ENCODE assay signal across 17 cellular contexts in the genomic region with DNA sequence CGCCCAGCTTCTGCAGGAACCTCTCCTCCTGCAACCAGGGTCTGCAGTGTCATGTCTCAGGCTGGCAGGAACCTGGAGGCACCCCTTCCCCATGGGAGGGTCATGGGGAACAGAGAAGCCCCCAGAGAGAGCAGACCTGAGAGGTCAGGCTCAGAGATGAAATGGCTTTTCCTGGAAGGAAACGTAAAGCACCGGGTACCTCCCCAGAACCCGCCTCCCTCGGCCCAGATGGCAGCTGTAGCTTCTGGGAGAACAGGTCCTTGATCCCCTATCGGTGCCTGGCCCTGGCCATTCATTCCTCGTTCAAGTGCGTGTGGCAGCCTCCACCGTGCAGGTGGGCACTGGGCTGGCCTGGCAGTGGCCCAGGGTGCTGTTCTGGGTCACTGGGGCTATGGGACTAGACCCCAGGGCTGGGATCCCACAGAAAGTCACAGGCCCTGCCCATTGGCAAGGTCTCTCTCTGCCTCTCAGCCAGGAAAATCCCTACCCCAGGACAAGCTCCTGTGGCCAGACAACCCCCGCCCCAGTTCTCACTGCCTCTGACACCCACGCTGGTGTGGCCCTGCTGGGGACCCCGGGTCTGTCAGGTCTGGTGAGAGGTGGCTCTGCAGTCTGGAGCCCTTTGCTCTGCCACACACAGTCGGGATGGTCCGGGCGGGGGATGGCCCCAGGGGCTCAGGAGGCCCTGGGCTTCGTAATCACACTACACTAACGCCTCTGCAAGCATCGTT.
DNase-seq lines count a peak whose midpoint lies in the region; ATAC-seq and TF ChIP-seq lines count a peak whose summit lies in the region.
"Had no signal": no experiment of that assay in that cellular context is flagged by ENCODE, and none has a peak within 500 bp of the region (broad histone marks: within the 10 kb centered on the region; RNA-seq: fewer than 3 reads in every experiment).

No MANE protein-coding gene starts in this region.

- DNase-seq in NCI-H2227 treated with DMSO at 0.1 percent for 48 hours (lab: John Stamatoyannopoulos, UW) (peak; percentile 17), NCI-H2227 (lab: John Stamatoyannopoulos, UW; ENCODE audit: unreplicated experiment) (no peak), right cardiac atrium (peak in 2 of 3 donors; percentile 20 to 69), heart right ventricle (no peak), mesenteric fat pad (ENCODE audit: low spot score) (peak; percentile 81), tibial artery (peak; percentile 18 to 41), hippocampal formation (lab: John Stamatoyannopoulos, UW) (no peak)
- DNase-seq: 8988T, H9, MG63, NCI-H1105 treated with DMSO at 0.1 percent for 48 hours, NCI-H187 treated with DMSO at 0.1 percent for 48 hours, NCI-H2171, NCI-H524 treated with DMSO at 0.1 percent for 48 hours, PC-3 had no signal

- 60% methylated on average over 18 of the region's 18 CpGs for WGBS in right cardiac atrium
- 64 to 68% methylated on average over 18 of the region's 18 CpGs for WGBS in heart right ventricle, 2 donors

- no peaks in the 10 kb centered on the region for H3K27me3 ChIP-seq in right cardiac atrium (ENCODE audit: control insufficient read depth, insufficient read depth)
- peaks cover 0 to 7% (median 0%) of the 10 kb centered on the region in 7 donors for H3K27me3 ChIP-seq in heart right ventricle
- peaks cover 0 to 30% of the 10 kb centered on the region in 2 donors for H3K27me3 ChIP-seq in tibial artery
- H3K27me3 ChIP-seq: MG63 had no signal

- H3K36me3 ChIP-seq in heart right ventricle (no peaks in the 10 kb centered on the region), tibial artery (no peaks in the 10 kb centered on the region)
- H3K36me3 ChIP-seq: MG63 had no signal

- H3K4me3 ChIP-seq in right cardiac atrium (ENCODE audit: low read length), result no peak overlapping the region
- no peak overlapping the region for H3K4me3 ChIP-seq in heart right ventricle
- no peak overlapping the region for H3K4me3 ChIP-seq in tibial artery
- H3K4me3 ChIP-seq: MG63 had no signal

- no peak overlapping the region for H3K27ac ChIP-seq in right cardiac atrium (ENCODE audit: low read length)
- H3K27ac ChIP-seq in heart right ventricle, result no peak overlapping the region
- no peak overlapping the region for H3K27ac ChIP-seq in tibial artery
- H3K27ac ChIP-seq: C4-2B had no signal

- ATAC-seq in right cardiac atrium (peak in 1 of 2 donors; percentile 12), heart right ventricle (no peak), GM19328 (IDR thresholded peaks at IDR 0.05; ENCODE audit: unreplicated experiment) (no peak)
- ATAC-seq: PC-3 had no signal

- peaks cover 4% of the 10 kb centered on the region for H3K4me1 ChIP-seq in right cardiac atrium (ENCODE audit: control insufficient read depth, insufficient read depth, low read length)
- H3K4me1 ChIP-seq in heart right ventricle, result peaks cover 0 to 12% (median 9%) of the 10 kb centered on the region in 9 donors
- H3K4me1 ChIP-seq in tibial artery, result no peaks in the 10 kb centered on the region

- H3K9me3 ChIP-seq in right cardiac atrium (ENCODE audit: control insufficient read depth, low read length) (no peaks in the 10 kb centered on the region), heart right ventricle (no peaks in the 10 kb centered on the region), tibial artery (no peaks in the 10 kb centered on the region)
- H3K9me3 ChIP-seq: MG63 had no signal

- TF ChIP-seq CTCF in heart right ventricle (IDR thresholded peaks at IDR 0.05), result no peak
- no peak for TF ChIP-seq CTCF in tibial artery (IDR thresholded peaks at IDR 0.05)

- intact Hi-C loops in right cardiac atrium (cut with DNase I) (no loop called here), heart right ventricle (cut with DNase I) (no loop called here), tibial artery (cut with DNase I; ENCODE audit: low total_unique reads) (no loop called here)

Comparison
In these comparisons a context has a peak if more than half of its experiments do, and no peak if none do; other contexts are left out.
1. DNase-seq: peak in NCI-H2227 treated with DMSO at 0.1 percent for 48 hours (single experiment), right cardiac atrium (2 of 3), mesenteric fat pad (single experiment) and tibial artery (2 of 2); none in NCI-H2227 (single experiment), heart right ventricle (0 of 2) and hippocampal formation (0 of 2).